ENCODE assay signal across 30 cellular contexts in genomic region chr12:72863671-72864070, GRCh38.
"Had no signal": no experiment of that assay in that cellular context is flagged by ENCODE, and none has a peak within 500 bp of the region (broad histone marks: within the 10 kb centered on the region; RNA-seq: fewer than 3 reads in every experiment).

No MANE protein-coding gene starts in this region.

- H3K4me1 ChIP-seq: ascending aorta had no signal

- H3K4me3 ChIP-seq: ascending aorta, cardiac muscle cell had no signal

- H3K27ac ChIP-seq: ascending aorta, cardiac muscle cell, WERI-Rb-1 had no signal

- DNase-seq: activated CD4-positive, alpha-beta memory T cell treated with anti-CD3 and anti-CD28 coated beads, Interleukin-2, amount 10 ng/mL, durations not matched to agents 7 days and 5 days; activated CD4-positive, alpha-beta T cell treated with anti-CD3 and anti-CD28 coated beads for 1 hour; activated CD4-positive, alpha-beta T cell treated with anti-CD3 and anti-CD28 coated beads for 36 hours; activated CD4-positive, alpha-beta T cell treated with anti-CD3 and anti-CD28 coated beads for 48 hours; activated CD4-positive, alpha-beta T cell treated with anti-CD3 and anti-CD28 coated beads, Interleukin-2, amount 10 ng/mL, durations not matched to agents 7 days and 5 days; activated CD4-positive, alpha-beta T cell treated with anti-CD3 and anti-CD28 coated beads, Interleukin-2, amount 50 U/mL, for 48 hours; activated CD4-positive, CD25-positive, alpha-beta regulatory T cell; activated CD8-positive, alpha-beta memory T cell treated with anti-CD3 and anti-CD28 coated beads for 24 hours; activated CD8-positive, alpha-beta memory T cell treated with anti-CD3 and anti-CD28 coated beads, Interleukin-2, amount 10 ng/mL, durations not matched to agents 7 days and 5 days; activated CD8-positive, alpha-beta memory T cell treated with anti-CD3 and anti-CD28 coated beads, Interleukin-2, amount 50 U/mL, for 48 hours; activated CD8-positive, alpha-beta T cell treated with anti-CD3 and anti-CD28 coated beads, Interleukin-2, amount 10 ng/mL, durations not matched to agents 7 days and 5 days; activated effector memory CD4-positive, alpha-beta T cell treated with Interleukin-2 at 50 U/mL for 16 hours; activated gamma-delta T cell; activated naive CD4-positive, alpha-beta T cell treated with anti-CD3 and anti-CD28 coated beads, Interleukin-2, amount 10 ng/mL, durations not matched to agents 7 days and 5 days; activated naive CD4-positive, alpha-beta T cell treated with Interleukin-2 at 50 U/mL for 16 hours; activated naive CD8-positive, alpha-beta T cell treated with anti-CD3 and anti-CD28 coated beads, Interleukin-2, amount 10 ng/mL, durations not matched to agents 7 days and 5 days; activated naive CD8-positive, alpha-beta T cell treated with anti-CD3 and anti-CD28 coated beads, Interleukin-2, amount 50 U/mL, for 24 hours; activated T-cell treated with anti-CD3 and anti-CD28 coated beads, Interleukin-2, amount 50 U/mL, for 24 hours; activated T-cell treated with anti-CD3 and anti-CD28 coated beads, Interleukin-2, amount 50 U/mL, for 48 hours; amygdala; anterior cingulate cortex; caudate nucleus; cerebellar nuclear complex; T-helper 17 cell; T-helper 9 cell; WERI-Rb-1 had no signal

- ATAC-seq: activated CD4-positive, alpha-beta T cell treated with anti-CD3 and anti-CD28 coated beads for 36 hours; activated CD4-positive, CD25-positive, alpha-beta regulatory T cell treated with anti-CD3 and anti-CD28 coated beads, Interleukin-2, amount 50 U/mL, for 24 hours; activated CD8-positive, alpha-beta memory T cell treated with anti-CD3 and anti-CD28 coated beads, Interleukin-2, amount 10 ng/mL, durations not matched to agents 7 days and 5 days; activated CD8-positive, alpha-beta T cell treated with anti-CD3 and anti-CD28 coated beads, Interleukin-2, amount 10 ng/mL, durations not matched to agents 7 days and 5 days; activated naive CD8-positive, alpha-beta T cell treated with anti-CD3 and anti-CD28 coated beads, Interleukin-2, amount 50 U/mL, for 24 hours; T-helper 17 cell; WTC11 had no signal

- H3K27me3 ChIP-seq: ascending aorta, cardiac muscle cell had no signal

- H3K9me3 ChIP-seq: ascending aorta had no signal

- H3K36me3 ChIP-seq: ascending aorta, cardiac muscle cell, WERI-Rb-1 had no signal
